Comparison of ENCODE assay signal across 16 cellular contexts in genomic region chr7:156625585-156625984, GRCh38.
"Had no signal": no experiment of that assay in that cellular context is flagged by ENCODE, and none has a peak within 500 bp of the region (broad histone marks: within the 10 kb centered on the region; RNA-seq: fewer than 3 reads in every experiment).

No MANE protein-coding gene starts in this region.

- H3K4me3 Mint-ChIP-seq: activated CD4-positive, alpha-beta T cell treated with anti-CD3 and anti-CD28 coated beads for 36 hours; activated T-cell treated with anti-CD3 and anti-CD28 coated beads, Interleukin-2, amount 50 U/mL, for 4 hours; endodermal cell; nephron had no signal

- DNase-seq: activated CD4-positive, alpha-beta T cell treated with anti-CD3 and anti-CD28 coated beads for 36 hours; activated naive CD4-positive, alpha-beta T cell treated with Interleukin-2 at 50 U/mL for 16 hours; activated T-cell treated with anti-CD3 and anti-CD28 coated beads, Interleukin-2, amount 50 U/mL, for 4 hours; endodermal cell; erythroblast; left lung; mesendoderm; occipital lobe; stimulated activated CD4-positive, alpha-beta T cell treated with anti-CD3 and anti-CD28 coated beads, Interleukin-15, amount 100 ng/mL, for 24 hours; stimulated activated CD4-positive, alpha-beta T cell treated with anti-CD3 and anti-CD28 coated beads, Interleukin-4, amount 100 ng/mL, for 1 hour; stimulated activated naive CD4-positive, alpha-beta T cell treated with Interleukin-2 at 50 U/mL for 16 hours; T1000; trophoblast cell; WERI-Rb-1 had no signal

- H3K27ac Mint-ChIP-seq: activated CD4-positive, alpha-beta T cell treated with anti-CD3 and anti-CD28 coated beads for 36 hours; endodermal cell; nephron had no signal

- H3K4me1 Mint-ChIP-seq: activated CD4-positive, alpha-beta T cell treated with anti-CD3 and anti-CD28 coated beads for 36 hours; nephron had no signal

- ATAC-seq: activated CD4-positive, alpha-beta T cell treated with anti-CD3 and anti-CD28 coated beads for 36 hours; activated T-cell treated with anti-CD3 and anti-CD28 coated beads, Interleukin-2, amount 50 U/mL, for 4 hours; gastroesophageal sphincter had no signal
